Comparison of ENCODE assay signal across 17 cellular contexts in the genomic region with DNA sequence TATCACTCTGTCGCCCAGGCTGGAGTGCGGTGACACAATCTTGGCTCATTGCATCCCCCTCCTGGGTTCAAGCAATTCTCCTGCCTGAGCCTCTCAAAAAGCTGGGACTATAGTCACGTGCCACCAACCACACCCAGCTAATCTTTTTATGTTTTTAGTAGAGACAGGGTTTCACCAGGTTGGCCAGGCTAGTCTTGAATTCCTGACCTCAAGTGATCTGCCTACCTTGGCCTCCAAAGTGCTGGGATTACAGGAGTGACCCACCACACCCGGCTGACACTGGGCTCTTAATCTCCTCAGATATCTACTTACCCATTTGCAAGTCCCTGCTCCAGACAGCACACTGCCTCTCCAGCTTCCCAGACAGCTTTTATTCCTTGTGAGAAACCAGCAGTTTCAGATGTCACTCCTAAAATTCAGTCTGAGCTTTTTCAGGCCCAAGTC.
DNase-seq lines count a peak whose midpoint lies in the region; ATAC-seq and TF ChIP-seq lines count a peak whose summit lies in the region.
"Had no signal": no experiment of that assay in that cellular context is flagged by ENCODE, and none has a peak within 500 bp of the region (broad histone marks: within the 10 kb centered on the region; RNA-seq: fewer than 3 reads in every experiment).

No MANE protein-coding gene starts in this region.

- H3K27ac Mint-ChIP-seq in nephron progenitor cell = peak overlapping the region; percentile 34
- H3K27ac Mint-ChIP-seq: CD4-positive, alpha-beta T cell; GM23338 had no signal

- H3K36me3 Mint-ChIP-seq in nephron progenitor cell (ENCODE audit: low read depth) = no peaks in the 10 kb centered on the region

- H3K4me3 Mint-ChIP-seq in nephron progenitor cell = no peak overlapping the region
- H3K4me3 Mint-ChIP-seq: CD4-positive, alpha-beta T cell; GM23338 had no signal

- H3K9me3 ChIP-seq in RWPE2 (ENCODE audit: severe bottlenecking) (no peaks in the 10 kb centered on the region), hepatocyte (ENCODE audit: low read depth) (no peaks in the 10 kb centered on the region), upper lobe of left lung (no peaks in the 10 kb centered on the region), right cardiac atrium (ENCODE audit: control insufficient read depth, low read length) (no peaks in the 10 kb centered on the region)

- no peak overlapping the region for H3K4me2 ChIP-seq in hepatocyte
- H3K4me2 ChIP-seq: GM23338 had no signal

- no peak for DNase-seq in RWPE2 (ENCODE audit: low spot score)
- DNase-seq in hepatocyte (ENCODE audit: low spot score) = no peak
- DNase-seq in nephron progenitor cell = no peak
- peak in 1 of 2 donors; percentile 54 for DNase-seq in upper lobe of left lung
- no peak for DNase-seq in right cardiac atrium
- DNase-seq in stimulated activated naive CD8-positive, alpha-beta T cell treated with anti-CD3 and anti-CD28 coated beads, Interleukin-15, Interleukin-2, amounts not matched to agents 100 U/mL and 50 U/mL, for 24 hours = no peak
- DNase-seq: AML-193; CD4-positive, alpha-beta T cell; DMS79 treated with DMSO at 0.1 percent for 48 hours; GF-D8; KG1; NCI-H1048; NCI-H526 treated with DMSO at 0.1 percent for 48 hours; NK-92 treated with Interleukin-12 subunit alpha and Interleukin-12 subunit beta, amount 100 ng/mL, for 24 hours had no signal

- peak overlapping the region; percentile 30 for H3K27ac ChIP-seq in RWPE2 (ENCODE audit: poor library complexity, severe bottlenecking)
- peak overlapping the region; percentile 24 for H3K27ac ChIP-seq in hepatocyte
- peak overlapping the region; percentile 10 to 80 (median 60) for H3K27ac ChIP-seq in upper lobe of left lung
- H3K27ac ChIP-seq in right cardiac atrium (ENCODE audit: low read length) = no peak overlapping the region

- H3K4me3 ChIP-seq in RWPE2 (ENCODE audit: severe bottlenecking) (no peak overlapping the region), hepatocyte (no peak overlapping the region), upper lobe of left lung (peak overlapping the region in 1 of 4 donors; percentile 9), right cardiac atrium (ENCODE audit: low read length) (no peak overlapping the region)
- H3K4me3 ChIP-seq: GM23338 had no signal

- H3K36me3 ChIP-seq in RWPE2 (ENCODE audit: low read depth) = no peaks in the 10 kb centered on the region
- no peaks in the 10 kb centered on the region for H3K36me3 ChIP-seq in hepatocyte (replicated peaks; ENCODE audit: insufficient read depth, low read depth)
- H3K36me3 ChIP-seq in upper lobe of left lung = no peaks in the 10 kb centered on the region

- peaks cover 45% of the 10 kb centered on the region for H3K27me3 Mint-ChIP-seq in nephron progenitor cell (ENCODE audit: low read depth, poor library complexity)
- H3K27me3 Mint-ChIP-seq: CD4-positive, alpha-beta T cell had no signal

- 49% methylated on average over 4 of the region's 4 CpGs for WGBS in hepatocyte (ENCODE audit: low lambda C conversion rate, missing lambda C conversion rate)
- 62 to 68% methylated on average over 4 of the region's 4 CpGs for WGBS in upper lobe of left lung, 2 donors
- WGBS in right cardiac atrium = 75% methylated on average over 4 of the region's 4 CpGs

- no peak overlapping the region for H2AFZ ChIP-seq in hepatocyte
- H2AFZ ChIP-seq: GM23338 had no signal

- intact Hi-C loops in right cardiac atrium (cut with DNase I) = no loop called here

- no peak for TF ChIP-seq POLR2A in upper lobe of left lung (IDR thresholded peaks at IDR 0.05)

- peaks cover 5% of the 10 kb centered on the region for H3K4me1 Mint-ChIP-seq in nephron progenitor cell

- no peaks in the 10 kb centered on the region for H3K79me2 ChIP-seq in hepatocyte

- H3K9me3 Mint-ChIP-seq in nephron progenitor cell = no peaks in the 10 kb centered on the region
- H3K9me3 Mint-ChIP-seq: CD4-positive, alpha-beta T cell; GM23338 had no signal

- H3K27me3 ChIP-seq in RWPE2 (ENCODE audit: insufficient read depth, poor library complexity, severe bottlenecking) = no peaks in the 10 kb centered on the region
- no peaks in the 10 kb centered on the region for H3K27me3 ChIP-seq in hepatocyte
- no peaks in the 10 kb centered on the region for H3K27me3 ChIP-seq in upper lobe of left lung
- H3K27me3 ChIP-seq in right cardiac atrium (ENCODE audit: control insufficient read depth, insufficient read depth) = no peaks in the 10 kb centered on the region

- peaks cover 4% of the 10 kb centered on the region for H3K4me1 ChIP-seq in RWPE2 (ENCODE audit: insufficient read depth, poor library complexity, severe bottlenecking)
- no peaks in the 10 kb centered on the region for H3K4me1 ChIP-seq in hepatocyte (ENCODE audit: insufficient read depth)
- H3K4me1 ChIP-seq in upper lobe of left lung = no peaks in the 10 kb centered on the region
- H3K4me1 ChIP-seq in right cardiac atrium (ENCODE audit: control insufficient read depth, insufficient read depth, low read length) = no peaks in the 10 kb centered on the region

- H3K9me2 ChIP-seq in hepatocyte (replicated peaks; ENCODE audit: insufficient read depth) = no peaks in the 10 kb centered on the region

- no peak for TF ChIP-seq EP300 in upper lobe of left lung (IDR thresholded peaks at IDR 0.05)

- ATAC-seq in RWPE2 (ENCODE audit: low read depth) (no peak), upper lobe of left lung (ENCODE audit: low FRiP score in 2 of 2) (peak in 1 of 2 donors; percentile 42), right cardiac atrium (no peak), GM21737 (IDR thresholded peaks at IDR 0.05; ENCODE audit: unreplicated experiment) (no peak)
- no peak for ATAC-seq in stimulated activated naive CD8-positive, alpha-beta T cell treated with anti-CD3 and anti-CD28 coated beads, Interleukin-15, Interleukin-2, amounts not matched to agents 100 U/mL and 50 U/mL, for 24 hours
- ATAC-seq: GM23338, Right ventricle myocardium inferior had no signal

- TF ChIP-seq CTCF in RWPE2 (IDR thresholded peaks at IDR 0.05; ENCODE audit: poor library complexity, severe bottlenecking) = no peak
- TF ChIP-seq CTCF in hepatocyte (IDR thresholded peaks at IDR 0.05; ENCODE audit: poor library complexity) = no peak
- TF ChIP-seq CTCF in nephron progenitor cell (IDR thresholded peaks at IDR 0.05) = no peak
- TF ChIP-seq CTCF in upper lobe of left lung (IDR thresholded peaks at IDR 0.05) = no peak

- H4K20me1 ChIP-seq in hepatocyte (ENCODE audit: insufficient read depth, poor library complexity, severe bottlenecking) = no peaks in the 10 kb centered on the region
